1 cellular context compared by ENCODE assay signal in genomic region chr4:142875117-142875516, GRCh38.
TF ChIP-seq lines count a peak whose summit lies in the region.

No MANE protein-coding gene starts in this region.

TF ChIP-seq in WTC11, 78 proteins besides CTCF, POLR2A, EP300 and RAD21 (continued from another document):
- no peak for TF ChIP-seq ZNF512 (CRISPR knock-in tag; IDR thresholded peaks at IDR 0.05; ENCODE audit: borderline replicate concordance)
- no peak for TF ChIP-seq RORB (CRISPR knock-in tag; IDR thresholded peaks at IDR 0.05)
TF ChIP-seq in WTC11: peak in this region for 0.
